ENCODE assay signal across 1 cellular context in genomic region chr6:122068291-122068769, GRCh38.
TF ChIP-seq lines count a peak whose summit lies in the region.

No MANE protein-coding gene starts in this region.

TF ChIP-seq in SK-N-SH, 30 proteins besides CTCF, POLR2A, EP300 and RAD21 (continued from another document):
- TF ChIP-seq, protein P1, sequence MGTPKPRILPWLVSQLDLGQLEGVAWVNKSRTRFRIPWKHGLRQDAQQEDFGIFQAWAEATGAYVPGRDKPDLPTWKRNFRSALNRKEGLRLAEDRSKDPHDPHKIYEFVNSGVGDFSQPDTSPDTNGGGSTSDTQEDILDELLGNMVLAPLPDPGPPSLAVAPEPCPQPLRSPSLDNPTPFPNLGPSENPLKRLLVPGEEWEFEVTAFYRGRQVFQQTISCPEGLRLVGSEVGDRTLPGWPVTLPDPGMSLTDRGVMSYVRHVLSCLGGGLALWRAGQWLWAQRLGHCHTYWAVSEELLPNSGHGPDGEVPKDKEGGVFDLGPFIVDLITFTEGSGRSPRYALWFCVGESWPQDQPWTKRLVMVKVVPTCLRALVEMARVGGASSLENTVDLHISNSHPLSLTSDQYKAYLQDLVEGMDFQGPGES (IDR thresholded peaks at IDR 0.05; ENCODE audit: low read depth, low read length), result no peak
- TF ChIP-seq USF2 (IDR thresholded peaks at IDR 0.05; ENCODE audit: borderline replicate concordance, low read depth, low read length) (no peak), SIN3A (IDR thresholded peaks at IDR 0.05; ENCODE audit: borderline replicate concordance, low read depth, low read length) (no peak), POLR2AphosphoS5 (IDR thresholded peaks at IDR 0.05; ENCODE audit: low read depth, low read length) (no peak), EZH2phosphoT487 (IDR thresholded peaks at IDR 0.05; ENCODE audit: borderline replicate concordance, low read depth) (no peak), YY1 (IDR thresholded peaks at IDR 0.05; ENCODE audit: low read depth) (no peak), SMC3 (IDR thresholded peaks at IDR 0.05; ENCODE audit: low read depth, low read length) (no peak), RFX5 (IDR thresholded peaks at IDR 0.05; ENCODE audit: low read length) (no peak), TAF1 (IDR thresholded peaks at IDR 0.05; ENCODE audit: borderline replicate concordance, low read depth, low read length) (no peak), REST (IDR thresholded peaks at IDR 0.05; ENCODE audit: low read depth, low read length) (no peak)
- TF ChIP-seq, protein P2, sequence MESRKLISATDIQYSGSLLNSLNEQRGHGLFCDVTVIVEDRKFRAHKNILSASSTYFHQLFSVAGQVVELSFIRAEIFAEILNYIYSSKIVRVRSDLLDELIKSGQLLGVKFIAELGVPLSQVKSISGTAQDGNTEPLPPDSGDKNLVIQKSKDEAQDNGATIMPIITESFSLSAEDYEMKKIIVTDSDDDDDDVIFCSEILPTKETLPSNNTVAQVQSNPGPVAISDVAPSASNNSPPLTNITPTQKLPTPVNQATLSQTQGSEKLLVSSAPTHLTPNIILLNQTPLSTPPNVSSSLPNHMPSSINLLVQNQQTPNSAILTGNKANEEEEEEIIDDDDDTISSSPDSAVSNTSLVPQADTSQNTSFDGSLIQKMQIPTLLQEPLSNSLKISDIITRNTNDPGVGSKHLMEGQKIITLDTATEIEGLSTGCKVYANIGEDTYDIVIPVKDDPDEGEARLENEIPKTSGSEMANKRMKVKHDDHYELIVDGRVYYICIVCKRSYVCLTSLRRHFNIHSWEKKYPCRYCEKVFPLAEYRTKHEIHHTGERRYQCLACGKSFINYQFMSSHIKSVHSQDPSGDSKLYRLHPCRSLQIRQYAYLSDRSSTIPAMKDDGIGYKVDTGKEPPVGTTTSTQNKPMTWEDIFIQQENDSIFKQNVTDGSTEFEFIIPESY (IDR thresholded peaks at IDR 0.05; ENCODE audit: borderline replicate concordance, low read depth), result no peak
- TF ChIP-seq, protein P3, sequence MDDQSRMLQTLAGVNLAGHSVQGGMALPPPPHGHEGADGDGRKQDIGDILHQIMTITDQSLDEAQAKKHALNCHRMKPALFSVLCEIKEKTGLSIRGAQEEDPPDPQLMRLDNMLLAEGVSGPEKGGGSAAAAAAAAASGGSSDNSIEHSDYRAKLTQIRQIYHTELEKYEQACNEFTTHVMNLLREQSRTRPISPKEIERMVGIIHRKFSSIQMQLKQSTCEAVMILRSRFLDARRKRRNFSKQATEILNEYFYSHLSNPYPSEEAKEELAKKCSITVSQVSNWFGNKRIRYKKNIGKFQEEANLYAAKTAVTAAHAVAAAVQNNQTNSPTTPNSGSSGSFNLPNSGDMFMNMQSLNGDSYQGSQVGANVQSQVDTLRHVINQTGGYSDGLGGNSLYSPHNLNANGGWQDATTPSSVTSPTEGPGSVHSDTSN (IDR thresholded peaks at IDR 0.05), result no peak
